In the genomic region with DNA sequence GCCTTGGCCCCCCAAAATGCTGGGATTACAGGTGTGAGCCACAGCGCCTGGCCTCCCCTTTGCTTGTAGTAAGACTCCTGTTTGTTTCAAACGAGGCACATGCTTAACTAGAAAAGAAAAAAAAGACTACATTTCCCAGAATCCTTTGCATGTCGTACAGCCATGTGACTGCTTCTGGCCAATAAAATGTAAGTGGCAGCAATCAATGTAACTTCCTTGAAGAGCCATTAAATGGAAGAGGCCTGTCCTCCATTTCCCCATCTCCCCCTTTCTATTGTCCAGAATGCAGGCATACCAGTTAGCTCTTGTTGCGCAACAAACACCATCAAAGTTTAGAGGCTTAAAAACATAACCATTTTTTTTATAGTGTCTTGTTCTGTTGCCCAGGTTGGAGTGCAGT, we compare ENCODE assay signal across 1 cellular context.
TF ChIP-seq lines count a peak whose summit lies in the region.

No MANE protein-coding gene starts in this region.

TF ChIP-seq in endothelial cell of umbilical vein, 7 proteins besides CTCF, POLR2A, EP300 and RAD21:
- no peak for TF ChIP-seq EZH2 (IDR thresholded peaks at IDR 0.05; ENCODE audit: borderline replicate concordance, low read depth, low read length, severe bottlenecking)
- TF ChIP-seq POLR2AphosphoS5 (IDR thresholded peaks at IDR 0.05; ENCODE audit: insufficient read depth, low read depth, low read length), result no peak
- TF ChIP-seq JUN (IDR thresholded peaks at IDR 0.05; ENCODE audit: borderline replicate concordance, insufficient read depth, insufficient read length, low read depth), result no peak
- no peak for TF ChIP-seq MYC (IDR thresholded peaks at IDR 0.05; ENCODE audit: low read depth, low read length)
- TF ChIP-seq, protein P1, sequence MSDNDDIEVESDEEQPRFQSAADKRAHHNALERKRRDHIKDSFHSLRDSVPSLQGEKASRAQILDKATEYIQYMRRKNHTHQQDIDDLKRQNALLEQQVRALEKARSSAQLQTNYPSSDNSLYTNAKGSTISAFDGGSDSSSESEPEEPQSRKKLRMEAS (IDR thresholded peaks at IDR 0.05; ENCODE audit: insufficient read depth, insufficient read length), result peak; percentile 32
- TF ChIP-seq GATA2 (IDR thresholded peaks at IDR 0.05; ENCODE audit: insufficient read depth, insufficient read length, low read depth, low read length), result no peak
- TF ChIP-seq FOS (IDR thresholded peaks at IDR 0.05; ENCODE audit: borderline replicate concordance, insufficient read depth, low read length), result no peak
